In genomic region chr3:34016925-34017592, GRCh38 we compare ENCODE assay signal across 12 cellular contexts.
A peak's percentile ranks its signal among the peaks of the same experiment; 100 is the strongest.
DNase-seq lines count a peak whose midpoint lies in the region; ATAC-seq lines count a peak whose summit lies in the region.
"Had no signal": no experiment of that assay in that cellular context is flagged by ENCODE, and none has a peak within 500 bp of the region (broad histone marks: within the 10 kb centered on the region; RNA-seq: fewer than 3 reads in every experiment).

No MANE protein-coding gene starts in this region.

- peak overlapping the region; percentile 19 to 81 (median 69) for H3K4me3 Mint-ChIP-seq in CD8-positive, alpha-beta memory T cell
- no peak overlapping the region for H3K4me3 Mint-ChIP-seq in activated T-helper 2 cell treated with anti-CD3 and anti-CD28 coated beads, Interferon-gamma antibody, Interleukin-2, Interleukin-4, amounts not matched to agents 10 μg/mL and 5 μg/mL and 100 μg/mL, durations not matched to agents 14 hours and 24 hours and 36 hours (ENCODE audit: low read depth)

- H3K79me2 ChIP-seq in Karpas-422 (ENCODE audit: low read length), result no peaks in the 10 kb centered on the region

- peak; percentile 43 for ATAC-seq in GM19351 (IDR thresholded peaks at IDR 0.05; ENCODE audit: unreplicated experiment)
- ATAC-seq: body of pancreas had no signal

- peak in 3 of 5 donors; percentile 7 to 32 (median 17) for DNase-seq in CD8-positive, alpha-beta memory T cell
- DNase-seq in Karpas-422, result peak; percentile 57
- peak; percentile 12 for DNase-seq in activated T-helper 2 cell treated with anti-CD3 and anti-CD28 coated beads, Interferon-gamma antibody, Interleukin-2, Interleukin-4, amounts not matched to agents 10 μg/mL and 5 μg/mL and 100 μg/mL, durations not matched to agents 14 hours and 24 hours and 36 hours (ENCODE audit: low spot score)
- no peak for DNase-seq in occipital lobe (lab: John Stamatoyannopoulos, UW)
- no peak for DNase-seq in NCI-H774 (lab: John Stamatoyannopoulos, UW)
- DNase-seq in NCI-H1092 treated with DMSO at 0.1 percent for 48 hours (lab: John Stamatoyannopoulos, UW), result no peak
- no peak for DNase-seq in RPMI8226
- DNase-seq: body of pancreas, foreskin melanocyte, GF-D8, tibial artery had no signal

- no peaks in the 10 kb centered on the region for H4K20me1 ChIP-seq in Karpas-422 (ENCODE audit: insufficient read depth, low read depth, low read length)

- peaks cover 42 to 46% (median 43%) of the 10 kb centered on the region in 3 donors for H3K4me1 Mint-ChIP-seq in CD8-positive, alpha-beta memory T cell
- peaks cover 14% of the 10 kb centered on the region for H3K4me1 Mint-ChIP-seq in activated T-helper 2 cell treated with anti-CD3 and anti-CD28 coated beads, Interferon-gamma antibody, Interleukin-2, Interleukin-4, amounts not matched to agents 10 μg/mL and 5 μg/mL and 100 μg/mL, durations not matched to agents 14 hours and 24 hours and 36 hours (ENCODE audit: low read depth)

- no peak overlapping the region for H3K27ac ChIP-seq in CD8-positive, alpha-beta memory T cell (ENCODE audit: low read depth, low read length)
- H3K27ac ChIP-seq in Karpas-422 (ENCODE audit: low read length), result peak overlapping the region; percentile 2; the same call in 1 of the 2 replicates
- H3K27ac ChIP-seq: body of pancreas, tibial artery had no signal

- no peaks in the 10 kb centered on the region for H3K36me3 ChIP-seq in CD8-positive, alpha-beta memory T cell (ENCODE audit: insufficient read depth, low read length)
- no peaks in the 10 kb centered on the region for H3K36me3 ChIP-seq in Karpas-422 (ENCODE audit: insufficient read depth, low read length)
- H3K36me3 ChIP-seq: tibial artery had no signal

- H3K4me3 ChIP-seq in CD8-positive, alpha-beta memory T cell (ENCODE audit: low read length), result peak overlapping the region; percentile 10
- no peak overlapping the region for H3K4me3 ChIP-seq in Karpas-422 (ENCODE audit: low read length)
- H3K4me3 ChIP-seq: body of pancreas, tibial artery had no signal

- no peaks in the 10 kb centered on the region for H3K27me3 ChIP-seq in CD8-positive, alpha-beta memory T cell (ENCODE audit: insufficient read depth, low read length, poor library complexity, severe bottlenecking)
- no peaks in the 10 kb centered on the region for H3K27me3 ChIP-seq in Karpas-422 (ENCODE audit: low read length)
- H3K27me3 ChIP-seq: body of pancreas, tibial artery had no signal

- peaks cover 0 to 9% (median 0%) of the 10 kb centered on the region in 3 donors for H3K36me3 Mint-ChIP-seq in CD8-positive, alpha-beta memory T cell
- no peaks in the 10 kb centered on the region for H3K36me3 Mint-ChIP-seq in activated T-helper 2 cell treated with anti-CD3 and anti-CD28 coated beads, Interferon-gamma antibody, Interleukin-2, Interleukin-4, amounts not matched to agents 10 μg/mL and 5 μg/mL and 100 μg/mL, durations not matched to agents 14 hours and 24 hours and 36 hours (ENCODE audit: low read depth)

- POLR2A ChIA-PET in CD8-positive, alpha-beta memory T cell (lab: Charles Lee), result no interaction called here

- H3K4me1 ChIP-seq in CD8-positive, alpha-beta memory T cell (ENCODE audit: insufficient read depth, low read length), result peaks cover 27% of the 10 kb centered on the region
- peaks cover 83% of the 10 kb centered on the region for H3K4me1 ChIP-seq in Karpas-422 (ENCODE audit: low read length)
- H3K4me1 ChIP-seq: body of pancreas had no signal

- H3K9me3 ChIP-seq in CD8-positive, alpha-beta memory T cell (ENCODE audit: low read length), result no peaks in the 10 kb centered on the region
- no peaks in the 10 kb centered on the region for H3K9me3 ChIP-seq in Karpas-422 (ENCODE audit: low read length)
- H3K9me3 ChIP-seq: body of pancreas, tibial artery had no signal

- H3K9me3 Mint-ChIP-seq in CD8-positive, alpha-beta memory T cell, result no peaks in the 10 kb centered on the region
- no peaks in the 10 kb centered on the region for H3K9me3 Mint-ChIP-seq in activated T-helper 2 cell treated with anti-CD3 and anti-CD28 coated beads, Interferon-gamma antibody, Interleukin-2, Interleukin-4, amounts not matched to agents 10 μg/mL and 5 μg/mL and 100 μg/mL, durations not matched to agents 14 hours and 24 hours and 36 hours

- no peak overlapping the region for H2AFZ ChIP-seq in Karpas-422 (ENCODE audit: low read length)

- peaks cover 0 to 3% of the 10 kb centered on the region in 2 donors for H3K27me3 Mint-ChIP-seq in CD8-positive, alpha-beta memory T cell
- peaks cover 17% of the 10 kb centered on the region for H3K27me3 Mint-ChIP-seq in activated T-helper 2 cell treated with anti-CD3 and anti-CD28 coated beads, Interferon-gamma antibody, Interleukin-2, Interleukin-4, amounts not matched to agents 10 μg/mL and 5 μg/mL and 100 μg/mL, durations not matched to agents 14 hours and 24 hours and 36 hours (ENCODE audit: low read depth)

- peak overlapping the region; percentile 42 for H3K4me2 ChIP-seq in Karpas-422 (ENCODE audit: low read depth, low read length, poor library complexity, severe bottlenecking)

- CTCF ChIA-PET in CD8-positive, alpha-beta memory T cell (lab: Charles Lee), result interaction anchor here (1.9 kb wide), 1 partner anchor 16 kb away, joined by 4 read pairs; no protein-coding TSS in a partner anchor

- H3K9me2 ChIP-seq in Karpas-422 (replicated peaks; ENCODE audit: insufficient read depth, low read length), result no peaks in the 10 kb centered on the region

- no peak overlapping the region for H3K9ac ChIP-seq in Karpas-422 (ENCODE audit: low read length)

- peak overlapping the region; percentile 59 to 88 (median 81) for H3K27ac Mint-ChIP-seq in CD8-positive, alpha-beta memory T cell
- H3K27ac Mint-ChIP-seq in activated T-helper 2 cell treated with anti-CD3 and anti-CD28 coated beads, Interferon-gamma antibody, Interleukin-2, Interleukin-4, amounts not matched to agents 10 μg/mL and 5 μg/mL and 100 μg/mL, durations not matched to agents 14 hours and 24 hours and 36 hours, result peak overlapping the region; percentile 32

- intact Hi-C loops in activated T-helper 2 cell treated with anti-CD3 and anti-CD28 coated beads, Interferon-gamma antibody, Interleukin-2, Interleukin-4, amounts not matched to agents 10 μg/mL and 5 μg/mL and 100 μg/mL, durations not matched to agents 14 hours and 24 hours and 36 hours (cut with micrococcal nuclease), result loop anchor here (10.0 kb wide), 1 partner anchor 132 kb away; no protein-coding TSS in a partner anchor

Comparison
In these comparisons a context has a peak if more than half of its experiments do, and no peak if none do; other contexts are left out.
1. DNase-seq: peak in CD8-positive, alpha-beta memory T cell (3 of 5), Karpas-422 (single experiment) and activated T-helper 2 cell treated with anti-CD3 and anti-CD28 coated beads, Interferon-gamma antibody, Interleukin-2, Interleukin-4, amounts not matched to agents 10 μg/mL and 5 μg/mL and 100 μg/mL, durations not matched to agents 14 hours and 24 hours and 36 hours (single experiment); none in occipital lobe (single experiment), NCI-H774 (single experiment), NCI-H1092 treated with DMSO at 0.1 percent for 48 hours (single experiment) and RPMI8226 (single experiment).